14 cellular contexts compared by ENCODE assay signal in genomic region chrX:150869450-150869849, GRCh38. TPM values are rescaled to one million over a fixed set of nuclear protein-coding genes. Genes with fewer than 3 reads are reported as not detected.
DNase-seq lines count a peak whose midpoint lies in the region; ATAC-seq and TF ChIP-seq lines count a peak whose summit lies in the region.
"Had no signal": no experiment of that assay in that cellular context is flagged by ENCODE, and none has a peak within 500 bp of the region (broad histone marks: within the 10 kb centered on the region; RNA-seq: fewer than 3 reads in every experiment).

No MANE protein-coding gene starts in this region.

- H3K4me2 ChIP-seq in GM23338: no peak overlapping the region
- H3K4me2 ChIP-seq in mammary epithelial cell (ENCODE audit: insufficient read depth, low read depth, low read length): no peak overlapping the region

- H3K27me3 ChIP-seq in GM23338 (ENCODE audit: insufficient read depth) (no peaks in the 10 kb centered on the region), mammary epithelial cell (ENCODE audit: insufficient read depth, low read length) (no peaks in the 10 kb centered on the region)

- WGBS in mammary epithelial cell (ENCODE audit: low coverage, missing lambda C conversion rate): 67% methylated on average over 3 of the region's 3 CpGs

- ATAC-seq in GM23338 (peak; percentile 43), GM18861 (IDR thresholded peaks at IDR 0.05; ENCODE audit: unreplicated experiment) (no peak), GM19463 (IDR thresholded peaks at IDR 0.05; ENCODE audit: unreplicated experiment) (no peak)
- no peak for ATAC-seq in stimulated activated naive CD8-positive, alpha-beta T cell treated with anti-CD3 and anti-CD28 coated beads, Interleukin-15, amount 100 ng/mL, for 72 hours
- ATAC-seq: effector memory CD8-positive, alpha-beta T cell had no signal

- H3K4me3 Mint-ChIP-seq in GM23338: no peak overlapping the region
- H3K4me3 Mint-ChIP-seq in osteocyte (ENCODE audit: unreplicated experiment): no peak overlapping the region
- H3K4me3 Mint-ChIP-seq in stimulated activated naive CD8-positive, alpha-beta T cell treated with anti-CD3 and anti-CD28 coated beads, Interleukin-15, amount 100 ng/mL, for 72 hours: no peak overlapping the region
- H3K4me3 Mint-ChIP-seq: effector memory CD8-positive, alpha-beta T cell; type B pancreatic cell had no signal

- H3K4me1 Mint-ChIP-seq in GM23338 (peaks cover 40% of the 10 kb centered on the region), osteocyte (ENCODE audit: unreplicated experiment) (no peaks in the 10 kb centered on the region)
- H3K4me1 Mint-ChIP-seq in stimulated activated naive CD8-positive, alpha-beta T cell treated with anti-CD3 and anti-CD28 coated beads, Interleukin-15, amount 100 ng/mL, for 72 hours: peaks cover 54% of the 10 kb centered on the region

- peak; percentile 65 for DNase-seq in GM12865 (ENCODE audit: low read depth)
- DNase-seq in GM23338 (ENCODE audit: low spot score): no peak
- no peak for DNase-seq in mammary epithelial cell
- DNase-seq in osteocyte (ENCODE audit: extremely low spot score, unreplicated experiment): peak; percentile 25
- DNase-seq in stimulated activated naive CD8-positive, alpha-beta T cell treated with anti-CD3 and anti-CD28 coated beads, Interleukin-15, amount 100 ng/mL, for 72 hours: no peak
- no peak for DNase-seq in NOMO-1 treated with dmso at 0.1 percent for 144 hours (lab: John Stamatoyannopoulos, UW; ENCODE audit: unreplicated experiment)
- DNase-seq: activated naive CD4-positive, alpha-beta T cell; effector memory CD8-positive, alpha-beta T cell; GOT3; NCI-H1417 treated with DMSO at 0.1 percent for 48 hours had no signal

- in situ Hi-C loops in mammary epithelial cell (cut with MboI; ENCODE audit: low sequenced_read_pairs in 2 of 2): no loop called here

- H3K36me3 Mint-ChIP-seq in GM23338 (ENCODE audit: low read depth) (peaks cover 12% of the 10 kb centered on the region), osteocyte (ENCODE audit: unreplicated experiment) (no peaks in the 10 kb centered on the region)

- no peak overlapping the region for H3K9ac ChIP-seq in mammary epithelial cell (ENCODE audit: insufficient read depth, low read length)

- no peaks in the 10 kb centered on the region for H3K9me3 ChIP-seq in mammary epithelial cell (replicated peaks; ENCODE audit: insufficient read depth, low read length)

- no peaks in the 10 kb centered on the region for H4K20me1 ChIP-seq in GM23338 (replicated peaks; ENCODE audit: insufficient read depth)
- H4K20me1 ChIP-seq in mammary epithelial cell (ENCODE audit: insufficient read depth, low read length): no peaks in the 10 kb centered on the region

- peaks cover 5% of the 10 kb centered on the region for H3K27me3 Mint-ChIP-seq in GM23338 (ENCODE audit: insufficient read depth, low read depth, poor library complexity)
- H3K27me3 Mint-ChIP-seq in osteocyte (ENCODE audit: unreplicated experiment): no peaks in the 10 kb centered on the region
- H3K27me3 Mint-ChIP-seq in stimulated activated naive CD8-positive, alpha-beta T cell treated with anti-CD3 and anti-CD28 coated beads, Interleukin-15, amount 100 ng/mL, for 72 hours: no peaks in the 10 kb centered on the region
- H3K27me3 Mint-ChIP-seq: effector memory CD8-positive, alpha-beta T cell; progenitor cell of endocrine pancreas; type B pancreatic cell had no signal

- no peaks in the 10 kb centered on the region for H3K9me3 Mint-ChIP-seq in GM23338
- H3K9me3 Mint-ChIP-seq in osteocyte (ENCODE audit: unreplicated experiment): peaks cover 17% of the 10 kb centered on the region
- H3K9me3 Mint-ChIP-seq in stimulated activated naive CD8-positive, alpha-beta T cell treated with anti-CD3 and anti-CD28 coated beads, Interleukin-15, amount 100 ng/mL, for 72 hours: peaks cover 0 to 6% of the 10 kb centered on the region in 2 donors
- H3K9me3 Mint-ChIP-seq: effector memory CD8-positive, alpha-beta T cell; type B pancreatic cell had no signal

- H3K27ac ChIP-seq in GM23338 (ENCODE audit: low read depth) (no peak overlapping the region), mammary epithelial cell (ENCODE audit: insufficient read depth, low read depth, low read length) (no peak overlapping the region)

- H3K9me2 ChIP-seq in GM23338 (ENCODE audit: insufficient read depth): no peaks in the 10 kb centered on the region

- CTCF ChIA-PET in mammary epithelial cell (lab: Charles Lee; ENCODE audit: low non-redundant PET): no interaction called here

- H3K27ac Mint-ChIP-seq in GM23338 (no peak overlapping the region), osteocyte (ENCODE audit: unreplicated experiment) (no peak overlapping the region)
- H3K27ac Mint-ChIP-seq in stimulated activated naive CD8-positive, alpha-beta T cell treated with anti-CD3 and anti-CD28 coated beads, Interleukin-15, amount 100 ng/mL, for 72 hours: no peak overlapping the region
- H3K27ac Mint-ChIP-seq: progenitor cell of endocrine pancreas, type B pancreatic cell had no signal

- H3K36me3 ChIP-seq in GM23338 (ENCODE audit: insufficient read depth) (no peaks in the 10 kb centered on the region), mammary epithelial cell (ENCODE audit: insufficient read depth, low read length) (no peaks in the 10 kb centered on the region)

- H3K4me3 ChIP-seq in GM12865 (ENCODE audit: low read depth, low read length): no peak overlapping the region
- no peak overlapping the region for H3K4me3 ChIP-seq in GM23338
- no peak overlapping the region for H3K4me3 ChIP-seq in mammary epithelial cell (replicated peaks in 1 of 3; ENCODE audit: insufficient read depth in 1 of 3, low read depth in 2 of 3, low read length in 3 of 3)

- peaks cover 15% of the 10 kb centered on the region; the same call in 1 of the 2 replicates for H3K79me2 ChIP-seq in GM23338 (replicated peaks; ENCODE audit: insufficient read depth)
- peaks cover 46% of the 10 kb centered on the region for H3K79me2 ChIP-seq in mammary epithelial cell (ENCODE audit: insufficient read depth, low read length)

- no TSS peak for BruUV-seq in mammary epithelial cell (replicated peaks; lab: Mats Ljungman, UMichigan)

- no peak overlapping the region for H2AFZ ChIP-seq in GM23338
- peak overlapping the region; percentile 9 for H2AFZ ChIP-seq in mammary epithelial cell (ENCODE audit: low read depth, low read length)

- dilution Hi-C loops in mammary epithelial cell (cut with HindIII; ENCODE audit: low sequenced_read_pairs): no loop called here

- H3K4me1 ChIP-seq in GM23338 (ENCODE audit: insufficient read depth) (0 out of 2 replicates have a peak, but pooled peaks cover 6% of the 10 kb centered on the region), mammary epithelial cell (ENCODE audit: insufficient read depth, low read length) (peaks cover 21% of the 10 kb centered on the region)

- intact Hi-C loops in mammary epithelial cell (cut with micrococcal nuclease): no loop called here

- no peaks in the 10 kb centered on the region for H3F3A ChIP-seq in GM23338 (replicated peaks; ENCODE audit: low read depth)

- TF ChIP-seq CTCF in GM12865 (IDR thresholded peaks at IDR 0.05; ENCODE audit: insufficient read depth, low read depth, low read length, missing control alignments) (no peak), GM23338 (conservative IDR thresholded peaks at IDR 0.05; ENCODE audit: low read depth in 2 of 2) (no peak), mammary epithelial cell (conservative IDR thresholded peaks at IDR 0.05 in 1 of 2, IDR thresholded peaks at IDR 0.05 in 1 of 2; ENCODE audit: extremely low read depth in 1 of 2, insufficient read depth in 1 of 2, low read depth in 1 of 2, low read length in 2 of 2) (no peak), osteocyte (IDR thresholded peaks at IDR 0.05) (no peak)

TF ChIP-seq in GM23338, 12 proteins besides CTCF, POLR2A, EP300 and RAD21 (continues in another document):
- TF ChIP-seq ZNF114 (CRISPR knock-in tag; IDR thresholded peaks at IDR 0.05) (no peak), ZNF331 (CRISPR knock-in tag; IDR thresholded peaks at IDR 0.05; ENCODE audit: low read depth) (no peak), JUNB (IDR thresholded peaks at IDR 0.05; ENCODE audit: unreplicated experiment) (no peak), EZH2 (IDR thresholded peaks at IDR 0.05; ENCODE audit: low read depth, unreplicated experiment) (no peak), NANOG (IDR thresholded peaks at IDR 0.05; ENCODE audit: borderline replicate concordance) (no peak)

RNA-seq across cellular contexts. Expression of gene CD99L2, which starts 29.0 kb away (rescaled TPM):
- total RNA-seq in GM23338 (2014; rRNA removed; shearing (Covaris generic)): 6.4 and 7.2 TPM in 2 replicates
- polyA plus RNA-seq in GM23338 (2016; fragmentation: Nextera tagmentation; extraction: Ambion mirVana): 2.3 and 2.6 TPM in 2 replicates
- 10 to 100 TPM; 14.9 to 26.3 TPM for total RNA-seq in mammary epithelial cell
- polyA plus RNA-seq in mammary epithelial cell: 15.3 TPM
- polyA minus RNA-seq in mammary epithelial cell: 10.6 TPM
- total RNA-seq in osteocyte: 61.9 and 66.3 TPM in 2 replicates

Comparison
In these comparisons a context has a peak if more than half of its experiments do, and no peak if none do; other contexts are left out.
1. DNase-seq: peak in GM12865 (single experiment) and osteocyte (single experiment); none in GM23338 (single experiment), mammary epithelial cell (single experiment), stimulated activated naive CD8-positive, alpha-beta T cell treated with anti-CD3 and anti-CD28 coated beads, Interleukin-15, amount 100 ng/mL, for 72 hours (0 of 2) and NOMO-1 treated with dmso at 0.1 percent for 144 hours (single experiment).